Comparison of ENCODE assay signal across 1 cellular context in genomic region chr1:185207980-185208602, GRCh38.
TF ChIP-seq lines count a peak whose summit lies in the region.

No MANE protein-coding gene starts in this region.

TF ChIP-seq in K562, 482 proteins besides CTCF, POLR2A, EP300 and RAD21 (continues in another document):
- TF ChIP-seq HCFC1 (IDR thresholded peaks at IDR 0.05; ENCODE audit: low read depth, low read length) (no peak), DPF2 (IDR thresholded peaks at IDR 0.05) (0 out of 2 replicates have a peak, but pooled peaks have one; percentile 31), JUND (IDR thresholded peaks at IDR 0.05; ENCODE audit: borderline replicate concordance, low read depth, low read length) (no peak), JUND (tag; IDR thresholded peaks at IDR 0.05; ENCODE audit: borderline replicate concordance, low read depth, low read length) (no peak), CCAR2 (IDR thresholded peaks at IDR 0.05; ENCODE audit: low read depth, low read length) (no peak), HDAC6 (IDR thresholded peaks at IDR 0.05; ENCODE audit: low read depth, low read length) (no peak), NR4A1 (CRISPR knock-in tag; IDR thresholded peaks at IDR 0.05) (no peak), NR4A1 (tag; IDR thresholded peaks at IDR 0.05) (no peak), ZMIZ1 (IDR thresholded peaks at IDR 0.05; ENCODE audit: low read depth in 2 of 2, low read length in 2 of 2) (no peak), E2F6 (IDR thresholded peaks at IDR 0.05; ENCODE audit: borderline replicate concordance in 1 of 2, extremely low read depth in 1 of 2, insufficient read depth in 1 of 2, insufficient read length in 1 of 2, low read depth in 1 of 2, low read length in 1 of 2, poor library complexity in 1 of 2, severe bottlenecking in 1 of 2) (no peak), CEBPG (CRISPR knock-in tag; IDR thresholded peaks at IDR 0.05) (no peak), CEBPG (tag; conservative IDR thresholded peaks at IDR 0.05 in 1 of 2, IDR thresholded peaks at IDR 0.05 in 1 of 2) (peak; percentile 39 to 52; a peak in 3 of 4 replicates), ARID2 (IDR thresholded peaks at IDR 0.05) (no peak), TAL1 (IDR thresholded peaks at IDR 0.05) (peak; percentile 45; the same call in 1 of the 2 replicates), CBFA2T3 (IDR thresholded peaks at IDR 0.05) (peak; percentile 61), CREM (IDR thresholded peaks at IDR 0.05; ENCODE audit: low read depth) (no peak), ETS1 (conservative IDR thresholded peaks at IDR 0.05; ENCODE audit: control insufficient read depth, low read depth, low read length) (no peak), NR2C2 (CRISPR knock-in tag; IDR thresholded peaks at IDR 0.05) (no peak), NR2C2 (tag; IDR thresholded peaks at IDR 0.05) (no peak), ZNF785 (CRISPR knock-in tag; IDR thresholded peaks at IDR 0.05) (no peak), POLR3A (IDR thresholded peaks at IDR 0.05; ENCODE audit: borderline replicate concordance, extremely low read depth, insufficient read depth, insufficient read length) (no peak), CBX5 (IDR thresholded peaks at IDR 0.05; ENCODE audit: borderline replicate concordance, low read depth) (no peak), TCF3 (CRISPR knock-in tag; IDR thresholded peaks at IDR 0.05) (0 out of 2 replicates have a peak, but pooled peaks have one; percentile 20), CBFA2T2 (conservative IDR thresholded peaks at IDR 0.05) (peak; percentile 41; the same call in 1 of the 2 replicates), SMAD1 (IDR thresholded peaks at IDR 0.05; ENCODE audit: low read depth, low read length, partially characterized antibody) (no peak), SRSF7 (optimal IDR thresholded peaks at IDR 0.05; ENCODE audit: low read depth, low read length) (no peak), ZNF407 (IDR thresholded peaks at IDR 0.05; ENCODE audit: low read depth) (no peak), XRCC3 (IDR thresholded peaks at IDR 0.05) (no peak), CEBPB (tag; IDR thresholded peaks at IDR 0.05) (peak; percentile 91), ZNF766 (CRISPR knock-in tag; conservative IDR thresholded peaks at IDR 0.05) (no peak), USF2 (CRISPR knock-in tag; IDR thresholded peaks at IDR 0.05) (no peak), ZBTB34 (CRISPR knock-in tag; IDR thresholded peaks at IDR 0.05) (no peak), TAF15 (IDR thresholded peaks at IDR 0.05; ENCODE audit: low read depth, low read length) (no peak), KDM4B (IDR thresholded peaks at IDR 0.05; ENCODE audit: borderline replicate concordance in 2 of 2, low read depth in 1 of 2) (no peak), PHTF2 (CRISPR knock-in tag; IDR thresholded peaks at IDR 0.05) (no peak), ZNF134 (CRISPR knock-in tag; conservative IDR thresholded peaks at IDR 0.05) (no peak), ZKSCAN3 (CRISPR knock-in tag; IDR thresholded peaks at IDR 0.05) (no peak), NONO (IDR thresholded peaks at IDR 0.05; ENCODE audit: low read depth in 2 of 2, low read length in 1 of 2) (no peak), SMARCE1 (IDR thresholded peaks at IDR 0.05) (no peak), ZBTB8A (IDR thresholded peaks at IDR 0.05; ENCODE audit: partially characterized antibody) (no peak), FOSL1 (tag; conservative IDR thresholded peaks at IDR 0.05) (peak; percentile 53), RBM15 (IDR thresholded peaks at IDR 0.05; ENCODE audit: insufficient read depth, low read length) (no peak), RBM39 (optimal IDR thresholded peaks at IDR 0.05; ENCODE audit: low read depth, low read length) (no peak), TRIM24 (IDR thresholded peaks at IDR 0.05) (peak; percentile 31 to 43; a peak in 1 of 4 replicates), CHAMP1 (IDR thresholded peaks at IDR 0.05) (no peak), ZNF12 (CRISPR knock-in tag; IDR thresholded peaks at IDR 0.05) (no peak), ZNF280B (CRISPR knock-in tag; IDR thresholded peaks at IDR 0.05) (no peak)
